In genomic region chr7:93014410-93014809, GRCh38 we compare ENCODE assay signal across 1 cellular context.
TF ChIP-seq lines count a peak whose summit lies in the region.

No MANE protein-coding gene starts in this region.

TF ChIP-seq in K562, 482 proteins besides CTCF, POLR2A, EP300 and RAD21 (continued from another document):
- TF ChIP-seq ZNF592 (IDR thresholded peaks at IDR 0.05) (0 out of 2 replicates have a peak, but pooled peaks have one; percentile 49), SMARCB1 (IDR thresholded peaks at IDR 0.05; ENCODE audit: insufficient read length, low read depth) (no peak), CREBBP (IDR thresholded peaks at IDR 0.05; ENCODE audit: low read depth, low read length) (no peak), ZNF280A (IDR thresholded peaks at IDR 0.05; ENCODE audit: low read depth, partially characterized antibody) (no peak), TRIM25 (IDR thresholded peaks at IDR 0.05; ENCODE audit: borderline replicate concordance) (no peak), PHF8 (IDR thresholded peaks at IDR 0.05; ENCODE audit: borderline replicate concordance, low read length) (no peak), ZNF311 (CRISPR knock-in tag; IDR thresholded peaks at IDR 0.05) (no peak), CHD4 (IDR thresholded peaks at IDR 0.05; ENCODE audit: insufficient read depth, insufficient replicate concordance, low read depth, low read length, poor library complexity, severe bottlenecking) (no peak), THRB (CRISPR knock-in tag; conservative IDR thresholded peaks at IDR 0.05) (no peak), ZNF589 (CRISPR knock-in tag; IDR thresholded peaks at IDR 0.05; ENCODE audit: low read depth) (no peak), E4F1 (CRISPR knock-in tag; IDR thresholded peaks at IDR 0.05; ENCODE audit: borderline replicate concordance) (no peak), SIN3B (IDR thresholded peaks at IDR 0.05; ENCODE audit: low read depth) (no peak), OTX1 (CRISPR knock-in tag; IDR thresholded peaks at IDR 0.05) (no peak), ZNF699 (CRISPR knock-in tag; IDR thresholded peaks at IDR 0.05; ENCODE audit: insufficient replicate concordance) (no peak), ZBTB40 (IDR thresholded peaks at IDR 0.05) (no peak), ZBTB40 (CRISPR knock-in tag; IDR thresholded peaks at IDR 0.05) (no peak), ELF4 (CRISPR knock-in tag; IDR thresholded peaks at IDR 0.05) (no peak), DEAF1 (CRISPR knock-in tag; IDR thresholded peaks at IDR 0.05) (0 out of 2 replicates have a peak, but pooled peaks have one; percentile 8), ZNF146 (CRISPR knock-in tag; IDR thresholded peaks at IDR 0.05; ENCODE audit: unreplicated experiment) (no peak), ZNF253 (CRISPR knock-in tag; conservative IDR thresholded peaks at IDR 0.05) (no peak), SMAD2 (IDR thresholded peaks at IDR 0.05; ENCODE audit: low read depth, low read length) (no peak), KAT2B (IDR thresholded peaks at IDR 0.05; ENCODE audit: low read depth, low read length) (no peak), WHSC1 (IDR thresholded peaks at IDR 0.05; ENCODE audit: low read length) (no peak), ZNF75A (CRISPR knock-in tag; IDR thresholded peaks at IDR 0.05) (peak; percentile 77), HES1 (IDR thresholded peaks at IDR 0.05; ENCODE audit: low read depth) (no peak), MEIS2 (IDR thresholded peaks at IDR 0.05; ENCODE audit: partially characterized antibody) (no peak), ELF1 (tag; IDR thresholded peaks at IDR 0.05) (peak; percentile 43; the same call in 1 of the 2 replicates)
TF ChIP-seq in K562: peak in this region for 5.
